8 cellular contexts compared by ENCODE assay signal in the genomic region with DNA sequence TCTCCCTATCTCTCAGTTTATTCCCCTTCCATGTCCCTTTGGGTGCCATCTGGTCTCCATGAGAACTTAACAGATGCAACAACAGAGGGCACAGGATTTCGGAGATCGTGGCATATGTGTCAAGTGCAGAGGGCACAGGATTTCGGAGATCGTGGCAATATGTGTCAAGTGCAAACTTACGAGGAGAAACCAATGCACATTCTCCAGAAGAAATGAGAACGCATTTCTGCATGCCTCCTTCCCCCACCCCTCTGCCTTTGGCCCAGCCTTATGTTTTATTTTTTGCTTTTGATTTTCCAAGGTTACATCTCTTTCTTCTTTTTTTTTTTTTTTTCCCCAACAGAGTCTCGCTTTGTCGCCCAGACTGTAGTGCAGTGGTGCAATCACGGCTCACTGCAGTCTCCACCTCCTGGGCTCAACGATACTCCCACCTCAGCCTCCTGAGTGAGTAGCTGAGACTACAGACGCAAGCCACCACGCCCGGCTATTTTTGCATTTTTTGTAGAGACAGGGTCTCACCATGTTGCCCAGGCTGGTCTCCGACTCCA. TPM values are rescaled to one million over a fixed set of nuclear protein-coding genes. Genes with fewer than 3 reads are reported as not detected.
DNase-seq lines count a peak whose midpoint lies in the region; ATAC-seq and TF ChIP-seq lines count a peak whose summit lies in the region.

No MANE protein-coding gene starts in this region.

- DNase-seq in NCI-H82 treated with DMSO at 0.1 percent for 48 hours (lab: John Stamatoyannopoulos, UW; ENCODE audit: unreplicated experiment) (peak; percentile 40), body of pancreas (peak in 3 of 4 donors; percentile 11 to 14 (median 12)), left lobe of liver (ENCODE audit: low spot score) (no peak), NCI-H187 treated with DMSO at 0.1 percent for 48 hours (lab: John Stamatoyannopoulos, UW) (no peak)
- DNase-seq in stimulated activated naive CD8-positive, alpha-beta T cell treated with anti-CD3 and anti-CD28 coated beads, Interleukin-15, Interleukin-2, amounts not matched to agents 100 U/mL and 50 U/mL, for 24 hours: peak; percentile 34

- H3K27ac ChIP-seq in body of pancreas: peak overlapping the region; percentile 68 to 93 (median 82)

- no peaks in the 10 kb centered on the region for H3K27me3 ChIP-seq in body of pancreas

- ATAC-seq in GM21529 (IDR thresholded peaks at IDR 0.05; ENCODE audit: unreplicated experiment): peak; percentile 6
- peak; percentile 13 for ATAC-seq in body of pancreas
- peak; percentile 57 for ATAC-seq in left lobe of liver
- ATAC-seq in stimulated activated naive CD8-positive, alpha-beta T cell treated with anti-CD3 and anti-CD28 coated beads, Interleukin-15, Interleukin-2, amounts not matched to agents 100 U/mL and 50 U/mL, for 24 hours: peak; percentile 17
- ATAC-seq in HG03159 (IDR thresholded peaks at IDR 0.05; ENCODE audit: unreplicated experiment): no peak
- no peak for ATAC-seq in GM18909 (IDR thresholded peaks at IDR 0.05; ENCODE audit: poor library complexity, unreplicated experiment)

- no peak for TF ChIP-seq POLR2A in body of pancreas (IDR thresholded peaks at IDR 0.05)

- H3K36me3 ChIP-seq in body of pancreas (replicated peaks in 1 of 2; ENCODE audit: insufficient read depth in 1 of 2, low read depth in 2 of 2): no peaks in the 10 kb centered on the region

- intact Hi-C loops in body of pancreas (cut with DNase I): no loop called here

- peak overlapping the region; percentile 62 to 72 for H3K4me3 ChIP-seq in body of pancreas

- H3K4me1 ChIP-seq in body of pancreas: peaks cover 15% of the 10 kb centered on the region

- WGBS in body of pancreas, 2 donors: 29 to 31% methylated on average over 14 of the region's 14 CpGs

- H3K9me3 ChIP-seq in body of pancreas: no peaks in the 10 kb centered on the region

- TF ChIP-seq CTCF in body of pancreas (IDR thresholded peaks at IDR 0.05): no peak

RNA-seq across cellular contexts. Expression of gene ANKRD26, which starts 0.6 kb away (rescaled TPM):
- 10 to 100 TPM; 10.1 to 12.2 TPM for total RNA-seq in body of pancreas
- total RNA-seq in left lobe of liver: 3.5 TPM

RNA-seq across cellular contexts. Expression of gene YME1L1, which starts 53.3 kb away (rescaled TPM):
- total RNA-seq in body of pancreas (10 to 100 TPM; 27.0 to 64.9 TPM), left lobe of liver (49.4 TPM)

RNA-seq across cellular contexts. Expression of gene MASTL, which starts 54.3 kb away (rescaled TPM):
- 1 to 10 TPM; 4.3 to 4.9 TPM for total RNA-seq in body of pancreas
- total RNA-seq in left lobe of liver: 2.6 TPM

Comparison
In these comparisons a context has a peak if more than half of its experiments do, and no peak if none do; other contexts are left out.
1. ATAC-seq: peak in GM21529 (single experiment), body of pancreas (single experiment), left lobe of liver (single experiment) and stimulated activated naive CD8-positive, alpha-beta T cell treated with anti-CD3 and anti-CD28 coated beads, Interleukin-15, Interleukin-2, amounts not matched to agents 100 U/mL and 50 U/mL, for 24 hours (single experiment); none in HG03159 (single experiment) and GM18909 (single experiment).
2. DNase-seq: peak in NCI-H82 treated with DMSO at 0.1 percent for 48 hours (single experiment), body of pancreas (3 of 4) and stimulated activated naive CD8-positive, alpha-beta T cell treated with anti-CD3 and anti-CD28 coated beads, Interleukin-15, Interleukin-2, amounts not matched to agents 100 U/mL and 50 U/mL, for 24 hours (single experiment); none in left lobe of liver (single experiment) and NCI-H187 treated with DMSO at 0.1 percent for 48 hours (single experiment).